16 cellular contexts compared by ENCODE assay signal in genomic region chr15:96171842-96172241, GRCh38.
DNase-seq lines count a peak whose midpoint lies in the region; ATAC-seq and TF ChIP-seq lines count a peak whose summit lies in the region.
"Had no signal": no experiment of that assay in that cellular context is flagged by ENCODE, and none has a peak within 500 bp of the region (broad histone marks: within the 10 kb centered on the region; RNA-seq: fewer than 3 reads in every experiment).

No MANE protein-coding gene starts in this region.

- peak; percentile 85 to 93 for DNase-seq in Caco-2
- peak; percentile 32 to 55 for DNase-seq in SJCRH30
- peak; percentile 70 for DNase-seq in fibroblast of villous mesenchyme (ENCODE audit: low read depth)
- DNase-seq in mesendoderm = peak; percentile 82
- DNase-seq in osteocyte (ENCODE audit: extremely low spot score, unreplicated experiment) = no peak
- no peak for DNase-seq in NCI-H2196 (lab: John Stamatoyannopoulos, UW; ENCODE audit: unreplicated experiment)
- DNase-seq: activated B cell treated with CpG ODN at 0.5 μM for 24 hours, anterior cingulate cortex, midbrain, NCI-H2171 treated with DMSO at 0.1 percent for 48 hours, transverse colon had no signal

- H3K4me3 ChIP-seq in Caco-2 (ENCODE audit: low read depth, low read length) (peak overlapping the region; percentile 16), SJCRH30 (peak overlapping the region; percentile 37; the same call in 1 of the 2 replicates), fibroblast of villous mesenchyme (ENCODE audit: low read depth, low read length) (no peak overlapping the region), mesendoderm (ENCODE audit: low read length) (no peak overlapping the region)
- H3K4me3 ChIP-seq: skin epidermis, transverse colon had no signal

- POLR2A ChIA-PET in Caco-2 (lab: Charles Lee) = interaction anchor here (0.6 to 2.1 kb wide), 8 partner anchors 12 to 227 kb away, joined by 3 to 13 read pairs (median 8); partner anchors contain the start of gene NR2F2

- no peak overlapping the region for H2BK120ac ChIP-seq in mesendoderm (ENCODE audit: low read depth, low read length)

- H4K5ac ChIP-seq in mesendoderm (ENCODE audit: low read length) = no peak overlapping the region

- H3K27me3 Mint-ChIP-seq in Caco-2 (ENCODE audit: insufficient read depth, unreplicated experiment) (no peaks in the 10 kb centered on the region), osteocyte (ENCODE audit: unreplicated experiment) (no peaks in the 10 kb centered on the region)
- H3K27me3 Mint-ChIP-seq: activated B cell treated with CpG ODN at 0.5 μM for 24 hours; stimulated activated memory B cell treated with anti-CD40 and anti-IgM and Interleukin-4, amounts not matched to agents 10 μg/mL and 1 μg/mL and 100 μg/mL, for 72 hours had no signal

- H4K8ac ChIP-seq in mesendoderm (ENCODE audit: low read depth, low read length) = no peak overlapping the region

- no peak overlapping the region for H3K27ac Mint-ChIP-seq in Caco-2 (ENCODE audit: unreplicated experiment)
- no peak overlapping the region for H3K27ac Mint-ChIP-seq in osteocyte (ENCODE audit: unreplicated experiment)
- H3K27ac Mint-ChIP-seq: activated B cell treated with CpG ODN at 0.5 μM for 24 hours; stimulated activated memory B cell treated with anti-CD40 and anti-IgM and Interleukin-4, amounts not matched to agents 10 μg/mL and 1 μg/mL and 100 μg/mL, for 72 hours had no signal

- no peak overlapping the region for H3K4ac ChIP-seq in mesendoderm (ENCODE audit: low read depth, low read length)

- peaks cover 46% of the 10 kb centered on the region for H3K4me1 ChIP-seq in Caco-2
- peaks cover 33% of the 10 kb centered on the region for H3K4me1 ChIP-seq in SJCRH30
- H3K4me1 ChIP-seq in mesendoderm (ENCODE audit: control insufficient read depth, low read depth, low read length) = peaks cover 9% of the 10 kb centered on the region
- H3K4me1 ChIP-seq: transverse colon had no signal

- H2AK5ac ChIP-seq in mesendoderm (ENCODE audit: low read length) = no peak overlapping the region

- no peaks in the 10 kb centered on the region for H3K27me3 ChIP-seq in Caco-2 (replicated peaks; ENCODE audit: control insufficient read depth, insufficient read depth, low read length)
- no peaks in the 10 kb centered on the region for H3K27me3 ChIP-seq in SJCRH30
- H3K27me3 ChIP-seq in mesendoderm (ENCODE audit: insufficient read depth, low read length, poor library complexity) = no peaks in the 10 kb centered on the region
- H3K27me3 ChIP-seq: transverse colon had no signal

- H3K27ac ChIP-seq in SJCRH30 (peak overlapping the region; percentile 36; the same call in 1 of the 2 replicates), mesendoderm (ENCODE audit: low read depth, low read length) (no peak overlapping the region)
- H3K27ac ChIP-seq: neutrophil, skin epidermis, transverse colon had no signal

- no peaks in the 10 kb centered on the region for H3K79me2 ChIP-seq in mesendoderm (ENCODE audit: control insufficient read depth, insufficient read depth, low read length)

- H3K79me1 ChIP-seq in mesendoderm (ENCODE audit: low read length) = no peaks in the 10 kb centered on the region

- H3K4me3 Mint-ChIP-seq in Caco-2 (ENCODE audit: unreplicated experiment) (no peak overlapping the region), osteocyte (ENCODE audit: unreplicated experiment) (no peak overlapping the region)
- H3K4me3 Mint-ChIP-seq: activated B cell treated with CpG ODN at 0.5 μM for 24 hours; stimulated activated memory B cell treated with anti-CD40 and anti-IgM and Interleukin-4, amounts not matched to agents 10 μg/mL and 1 μg/mL and 100 μg/mL, for 72 hours had no signal

- no peak overlapping the region for H3K56ac ChIP-seq in mesendoderm (ENCODE audit: low read length)

- no peak overlapping the region for H3K4me2 ChIP-seq in mesendoderm (ENCODE audit: low read length)

- no CpG with 5 or more reads among the region's 4 CpGs for WGBS in mesendoderm (ENCODE audit: extremely low coverage, insufficient coverage, low lambda C conversion rate)

- peaks cover 14% of the 10 kb centered on the region for H3K9me3 ChIP-seq in Caco-2
- no peaks in the 10 kb centered on the region for H3K9me3 ChIP-seq in SJCRH30 (replicated peaks)
- H3K9me3 ChIP-seq: neutrophil, transverse colon had no signal

- H3K9me3 Mint-ChIP-seq in Caco-2 (ENCODE audit: unreplicated experiment) (peaks cover 29% of the 10 kb centered on the region), osteocyte (ENCODE audit: unreplicated experiment) (no peaks in the 10 kb centered on the region)
- H3K9me3 Mint-ChIP-seq: activated B cell treated with CpG ODN at 0.5 μM for 24 hours had no signal

- intact Hi-C loops in Caco-2 (cut with micrococcal nuclease; ENCODE audit: unreplicated experiment) = loop anchor here (1.0 kb wide), 14 partner anchors 11 to 387 kb away; partner anchors contain the start of gene NR2F2

- no peaks in the 10 kb centered on the region; the same call in 1 of the 2 replicates for H3K36me3 ChIP-seq in Caco-2 (ENCODE audit: control insufficient read depth, insufficient read depth, low read length)
- no peaks in the 10 kb centered on the region for H3K36me3 ChIP-seq in SJCRH30
- H3K36me3 ChIP-seq in mesendoderm (ENCODE audit: control insufficient read depth, insufficient read depth, low read length) = no peaks in the 10 kb centered on the region
- H3K36me3 ChIP-seq: neutrophil, transverse colon had no signal

- H2BK5ac ChIP-seq in mesendoderm (ENCODE audit: low read length) = no peak overlapping the region

- H3K23ac ChIP-seq in mesendoderm (ENCODE audit: low read length) = no peak overlapping the region

- no peak overlapping the region for H2BK15ac ChIP-seq in mesendoderm (replicated peaks; ENCODE audit: low read depth)

- CTCF ChIA-PET in Caco-2 (lab: Charles Lee) = interaction anchor here (1.2 kb wide), 1 partner anchor 155 kb away, joined by 6 read pairs; no protein-coding TSS in a partner anchor

- no peak overlapping the region for H3K9ac ChIP-seq in mesendoderm (ENCODE audit: low read length)

- peaks cover 10% of the 10 kb centered on the region for H3K36me3 Mint-ChIP-seq in Caco-2 (ENCODE audit: insufficient read depth, unreplicated experiment)
- peaks cover 11% of the 10 kb centered on the region for H3K36me3 Mint-ChIP-seq in osteocyte (ENCODE audit: unreplicated experiment)
- H3K36me3 Mint-ChIP-seq: stimulated activated memory B cell treated with anti-CD40 and anti-IgM and Interleukin-4, amounts not matched to agents 10 μg/mL and 1 μg/mL and 100 μg/mL, for 72 hours had no signal

- TF ChIP-seq CTCF in Caco-2 (IDR thresholded peaks at IDR 0.05; ENCODE audit: insufficient read depth in 1 of 2, low read depth in 1 of 2, low read length in 1 of 2, severe bottlenecking in 1 of 2, unreplicated experiment in 1 of 2) = no peak
- TF ChIP-seq CTCF in fibroblast of villous mesenchyme (IDR thresholded peaks at IDR 0.05; ENCODE audit: insufficient read depth, low read depth, low read length) = no peak
- no peak for TF ChIP-seq CTCF in osteocyte (IDR thresholded peaks at IDR 0.05)

- BruUV-seq in Caco-2 (replicated peaks; lab: Mats Ljungman, UMichigan) = no TSS peak

- ATAC-seq in GM19351 (IDR thresholded peaks at IDR 0.05; ENCODE audit: unreplicated experiment) (no peak), HG03520 (IDR thresholded peaks at IDR 0.05; ENCODE audit: unreplicated experiment) (no peak)
- ATAC-seq: stimulated activated memory B cell treated with anti-CD40 and anti-IgM and Interleukin-4, amounts not matched to agents 10 μg/mL and 1 μg/mL and 100 μg/mL, for 72 hours had no signal

- H3K4me1 Mint-ChIP-seq in Caco-2 (ENCODE audit: low read depth, unreplicated experiment) (peaks cover 17% of the 10 kb centered on the region), osteocyte (ENCODE audit: unreplicated experiment) (peaks cover 8% of the 10 kb centered on the region)
- H3K4me1 Mint-ChIP-seq: activated B cell treated with CpG ODN at 0.5 μM for 24 hours; stimulated activated memory B cell treated with anti-CD40 and anti-IgM and Interleukin-4, amounts not matched to agents 10 μg/mL and 1 μg/mL and 100 μg/mL, for 72 hours had no signal

- no peak overlapping the region for H3K18ac ChIP-seq in mesendoderm (ENCODE audit: low read length)

Comparison
In these comparisons a context has a peak if more than half of its experiments do, and no peak if none do; other contexts are left out.
1. DNase-seq: peak in Caco-2 (2 of 2), SJCRH30 (2 of 2), fibroblast of villous mesenchyme (single experiment) and mesendoderm (single experiment); none in osteocyte (single experiment) and NCI-H2196 (single experiment).
2. H3K4me3 ChIP-seq: peak in Caco-2 (single experiment) and SJCRH30 (single experiment); none in fibroblast of villous mesenchyme (single experiment) and mesendoderm (single experiment).